ENCODE assay signal across 12 cellular contexts in the genomic region with DNA sequence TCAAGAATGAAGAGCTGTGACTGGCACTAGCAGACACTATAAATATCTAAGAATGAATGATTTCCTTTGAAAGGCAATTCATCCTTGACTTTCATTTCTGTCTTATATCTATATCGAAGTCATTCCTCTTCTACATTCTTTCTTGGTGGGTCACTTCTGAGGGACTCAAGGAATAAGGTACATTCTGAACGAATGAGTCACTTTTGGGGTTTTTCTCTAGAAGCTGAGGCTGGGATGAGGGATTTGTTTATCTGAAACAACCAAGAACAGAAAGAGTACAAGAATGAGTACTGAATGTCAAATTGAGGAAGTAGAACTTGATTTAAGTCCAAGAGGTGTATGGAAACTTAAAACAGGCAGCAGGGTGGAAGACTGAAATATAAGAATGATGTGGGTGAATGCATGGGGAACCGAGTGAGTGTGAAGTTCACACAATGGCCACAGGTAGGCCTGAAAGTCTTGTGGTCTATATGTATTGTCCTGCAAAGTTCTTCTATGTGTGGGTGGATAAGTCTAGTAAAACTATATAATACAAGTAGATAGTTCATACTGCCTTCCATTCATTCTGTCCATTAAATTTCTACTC.
DNase-seq lines count a peak whose midpoint lies in the region; ATAC-seq and TF ChIP-seq lines count a peak whose summit lies in the region.
"Had no signal": no experiment of that assay in that cellular context is flagged by ENCODE, and none has a peak within 500 bp of the region (broad histone marks: within the 10 kb centered on the region; RNA-seq: fewer than 3 reads in every experiment).

No MANE protein-coding gene starts in this region.

- 76 to 84% methylated on average over 3 of the region's 3 CpGs for WGBS in thyroid gland, 2 donors

- TF ChIP-seq CTCF in GM13977 (IDR thresholded peaks at IDR 0.05; ENCODE audit: extremely low read depth, insufficient read depth, missing control alignments), result no peak
- TF ChIP-seq CTCF in thyroid gland (IDR thresholded peaks at IDR 0.05), result no peak

- no peak overlapping the region for H3K4me3 ChIP-seq in thyroid gland (replicated peaks in 1 of 3)
- H3K4me3 ChIP-seq: lung had no signal

- ATAC-seq in HG02571 (IDR thresholded peaks at IDR 0.05; ENCODE audit: unreplicated experiment), result peak; percentile 71

- intact Hi-C loops in thyroid gland (cut with DNase I), result no loop called here

- no peaks in the 10 kb centered on the region for H3K9me3 ChIP-seq in thyroid gland

- no peaks in the 10 kb centered on the region for H3K4me1 ChIP-seq in thyroid gland

- no peaks in the 10 kb centered on the region for H3K36me3 ChIP-seq in thyroid gland

- in situ Hi-C loops in GM13977 (cut with MboI; ENCODE audit: low pct_unique_long_range_greater_than_20kb, low sequenced_read_pairs, unreplicated experiment), result no loop called here

- DNase-seq in GM13977 (ENCODE audit: low spot score) (peak; percentile 1), M059J (ENCODE audit: low read depth) (peak; percentile 87), glomerular endothelial cell (ENCODE audit: extremely low read depth, low read depth, low spot score) (peak; percentile 51), dermis blood vessel endothelial cell (no peak), GM03348 (ENCODE audit: low spot score) (no peak), thyroid gland (no peak)
- DNase-seq in activated CD4-positive, CD25-positive, alpha-beta regulatory T cell (lab: John Stamatoyannopoulos, UW), result no peak
- DNase-seq: activated CD4-positive, alpha-beta T cell treated with anti-CD3 and anti-CD28 coated beads for 4 hours; CD4-positive, CD25-positive, alpha-beta regulatory T cell; NCI-H345 had no signal

- H3K27ac ChIP-seq in thyroid gland, result no peak overlapping the region

- TF ChIP-seq POLR2A in thyroid gland (IDR thresholded peaks at IDR 0.05), result no peak

- no peaks in the 10 kb centered on the region for H3K27me3 ChIP-seq in thyroid gland

Comparison
In these comparisons a context has a peak if more than half of its experiments do, and no peak if none do; other contexts are left out.
1. DNase-seq: peak in GM13977 (single experiment), M059J (single experiment) and glomerular endothelial cell (single experiment); none in dermis blood vessel endothelial cell (single experiment), GM03348 (single experiment), activated CD4-positive, CD25-positive, alpha-beta regulatory T cell (0 of 4) and thyroid gland (0 of 2).